ENCODE assay signal across 8 cellular contexts in the genomic region with DNA sequence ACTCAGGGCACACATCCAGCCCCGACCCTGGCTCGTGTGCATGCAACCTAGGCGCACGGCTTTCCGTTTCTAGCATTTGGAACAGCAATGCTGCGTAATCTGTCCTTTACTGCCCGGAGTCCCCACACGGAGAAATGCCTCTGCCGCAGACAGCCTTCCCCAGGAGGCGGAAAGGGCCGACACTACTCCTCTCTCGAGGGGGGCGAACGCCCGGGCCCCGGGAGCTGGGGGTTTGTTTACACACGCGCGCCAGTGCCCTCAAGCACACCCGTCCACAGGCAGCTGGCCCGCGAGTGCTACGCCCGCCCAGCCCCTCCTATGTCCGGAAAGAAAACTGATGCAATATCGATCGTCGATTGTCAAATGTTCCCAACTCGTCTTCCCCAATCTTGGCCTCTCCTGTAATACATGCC. TPM values are rescaled to one million over a fixed set of nuclear protein-coding genes. Genes with fewer than 3 reads are reported as not detected.
DNase-seq lines count a peak whose midpoint lies in the region; ATAC-seq and TF ChIP-seq lines count a peak whose summit lies in the region.

No MANE protein-coding gene starts in this region.

- peaks cover 58% of the 10 kb centered on the region for H3K36me3 Mint-ChIP-seq in activated T-cell treated with anti-CD3 and anti-CD28 coated beads, Interleukin-2, amount 50 U/mL, for 24 hours (ENCODE audit: low read depth)
- peaks cover 11 to 50% (median 31%) of the 10 kb centered on the region in 3 donors for H3K36me3 Mint-ChIP-seq in naive thymus-derived CD8-positive, alpha-beta T cell

- no peak for TF ChIP-seq POLR2A in tibial nerve (IDR thresholded peaks at IDR 0.05)

- POLR2A ChIA-PET in naive thymus-derived CD8-positive, alpha-beta T cell (lab: Charles Lee): interaction anchor here (0.6 to 3.8 kb wide), 30 partner anchors 9 to 839 kb away, joined by 3 to 57 read pairs (median 4); a partner anchor contains a TSS

- peak overlapping the region; percentile 93 to 99 (median 96) for H3K27ac ChIP-seq in tibial nerve

- H3K36me3 ChIP-seq in tibial nerve: peaks cover 0 to 45% (median 17%) of the 10 kb centered on the region in 3 donors

- H3K4me3 Mint-ChIP-seq in activated T-cell treated with anti-CD3 and anti-CD28 coated beads, Interleukin-2, amount 50 U/mL, for 24 hours: peak overlapping the region; percentile 99
- H3K4me3 Mint-ChIP-seq in naive thymus-derived CD8-positive, alpha-beta T cell: peak overlapping the region; percentile 86 to 99 (median 98)

- H3K9me3 ChIP-seq in tibial nerve: no peaks in the 10 kb centered on the region

- peak overlapping the region; percentile 72 to 99 (median 96) for H3K4me3 ChIP-seq in tibial nerve

- TF ChIP-seq EP300 in tibial nerve (IDR thresholded peaks at IDR 0.05): peak in 1 of 2 donors; percentile 8

- peak; percentile 34 to 43 for DNase-seq in stimulated activated CD4-positive, alpha-beta T cell treated with anti-CD3 and anti-CD28 coated beads, Interleukin-12 subunit alpha, Interleukin-12 subunit beta, amount 100 ng/mL, for 24 hours (ENCODE audit: low read depth in 2 of 2)
- no peak for DNase-seq in stimulated activated CD4-positive, alpha-beta T cell treated with anti-CD3 and anti-CD28 coated beads, Interleukin-4, amount 100 ng/mL, for 24 hours
- peak; percentile 65 for DNase-seq in NCI-H510A treated with DMSO at 0.1 percent for 48 hours (lab: John Stamatoyannopoulos, UW)
- DNase-seq in activated T-cell treated with anti-CD3 and anti-CD28 coated beads, Interleukin-2, amount 50 U/mL, for 24 hours: peak; percentile 82
- peak; percentile 69 for DNase-seq in fibroblast of gingiva (ENCODE audit: low read depth)
- DNase-seq in naive thymus-derived CD8-positive, alpha-beta T cell: peak in 4 of 10 donors; percentile 38 to 79 (median 44)
- DNase-seq in tibial nerve (ENCODE audit: low spot score in 2 of 2): peak; percentile 48 to 52

- peaks cover 62% of the 10 kb centered on the region for H3K4me1 Mint-ChIP-seq in activated T-cell treated with anti-CD3 and anti-CD28 coated beads, Interleukin-2, amount 50 U/mL, for 24 hours (ENCODE audit: low read depth)
- peaks cover 22 to 69% (median 57%) of the 10 kb centered on the region in 4 donors for H3K4me1 Mint-ChIP-seq in naive thymus-derived CD8-positive, alpha-beta T cell

- peaks cover 0 to 46% (median 29%) of the 10 kb centered on the region in 4 donors for H3K4me1 ChIP-seq in tibial nerve

- ATAC-seq in HG02970 (IDR thresholded peaks at IDR 0.05; ENCODE audit: low FRiP score, unreplicated experiment): peak; percentile 24
- ATAC-seq in naive thymus-derived CD8-positive, alpha-beta T cell: peak; percentile 16 to 23

- peaks cover 4% of the 10 kb centered on the region for H3K27me3 Mint-ChIP-seq in activated T-cell treated with anti-CD3 and anti-CD28 coated beads, Interleukin-2, amount 50 U/mL, for 24 hours
- peaks cover 0 to 3% (median 0%) of the 10 kb centered on the region in 5 donors for H3K27me3 Mint-ChIP-seq in naive thymus-derived CD8-positive, alpha-beta T cell

- no peak for TF ChIP-seq CTCF in tibial nerve (IDR thresholded peaks at IDR 0.05)

- 0 to 1% methylated on average over 26 to 29 of the region's 29 CpGs for WGBS in tibial nerve, 2 donors

- peak overlapping the region; percentile 99 for H3K27ac Mint-ChIP-seq in activated T-cell treated with anti-CD3 and anti-CD28 coated beads, Interleukin-2, amount 50 U/mL, for 24 hours
- peak overlapping the region; percentile 85 to 100 (median 98) for H3K27ac Mint-ChIP-seq in naive thymus-derived CD8-positive, alpha-beta T cell

- no peaks in the 10 kb centered on the region for H3K9me3 Mint-ChIP-seq in activated T-cell treated with anti-CD3 and anti-CD28 coated beads, Interleukin-2, amount 50 U/mL, for 24 hours
- H3K9me3 Mint-ChIP-seq in naive thymus-derived CD8-positive, alpha-beta T cell: peaks cover 0 to 4% (median 0%) of the 10 kb centered on the region in 9 donors

- H3K27me3 ChIP-seq in tibial nerve: no peaks in the 10 kb centered on the region

RNA-seq across cellular contexts. Expression of a gene that starts 0.8 kb away (rescaled TPM):
- total RNA-seq in naive thymus-derived CD8-positive, alpha-beta T cell: 100 to 1,000 TPM; 351 to 368 TPM
- 10 to 100 TPM; 52.0 to 96.1 (median 57.4) TPM for polyA plus RNA-seq in naive thymus-derived CD8-positive, alpha-beta T cell
- total RNA-seq in tibial nerve: 100 to 1,000 TPM; 368 to 440 (median 381) TPM
